ENCODE assay signal across 1 cellular context in genomic region chr12:127260959-127261358, GRCh38.
TF ChIP-seq lines count a peak whose summit lies in the region.

No MANE protein-coding gene starts in this region.

TF ChIP-seq in IMR-90, 13 proteins besides CTCF, POLR2A, EP300 and RAD21:
- no peak for TF ChIP-seq RFX5 (IDR thresholded peaks at IDR 0.05; ENCODE audit: low read depth, low read length)
